ENCODE assay signal across 28 cellular contexts in genomic region chr2:62206024-62206423, GRCh38. TPM values are rescaled to one million over a fixed set of nuclear protein-coding genes. Genes with fewer than 3 reads are reported as not detected.
DNase-seq lines count a peak whose midpoint lies in the region; ATAC-seq, FAIRE-seq and TF ChIP-seq lines count a peak whose summit lies in the region.
"Had no signal": no experiment of that assay in that cellular context is flagged by ENCODE, and none has a peak within 500 bp of the region (broad histone marks: within the 10 kb centered on the region; RNA-seq: fewer than 3 reads in every experiment).

No MANE protein-coding gene starts in this region.

- H3K36me3 Mint-ChIP-seq in MCF 10A (ENCODE audit: insufficient read depth, unreplicated experiment), result peaks cover 6% of the 10 kb centered on the region
- peaks cover 17% of the 10 kb centered on the region for H3K36me3 Mint-ChIP-seq in activated T-helper 17 cell treated with anti-CD3 and anti-CD28 coated beads, Interleukin-2, amount 50 U/mL, for 72 hours (ENCODE audit: low read depth)
- H3K36me3 Mint-ChIP-seq: immature natural killer cell had no signal

- H3K4me2 ChIP-seq in mammary epithelial cell (ENCODE audit: insufficient read depth, low read depth, low read length), result no peak overlapping the region
- H3K4me2 ChIP-seq: KMS-11, smooth muscle cell had no signal

- POLR2A ChIA-PET in MCF 10A (lab: Yijun Ruan, JAX), result no interaction called here

- no peaks in the 10 kb centered on the region for H3K27me3 Mint-ChIP-seq in MCF 10A (ENCODE audit: insufficient read depth, unreplicated experiment)
- no peaks in the 10 kb centered on the region for H3K27me3 Mint-ChIP-seq in activated T-helper 17 cell treated with anti-CD3 and anti-CD28 coated beads, Interleukin-2, amount 50 U/mL, for 72 hours
- H3K27me3 Mint-ChIP-seq: activated B cell treated with CpG ODN at 0.5 μM for 24 hours; stimulated activated naive CD8-positive, alpha-beta T cell treated with anti-CD3 and anti-CD28 coated beads, Interleukin-15, Interleukin-2, amounts not matched to agents 100 ng/mL and 50 ng/mL, for 24 hours had no signal

- H3K27ac Mint-ChIP-seq in MCF 10A (ENCODE audit: low read depth, unreplicated experiment), result peak overlapping the region; percentile 54
- peak overlapping the region; percentile 66 for H3K27ac Mint-ChIP-seq in activated T-helper 17 cell treated with anti-CD3 and anti-CD28 coated beads, Interleukin-2, amount 50 U/mL, for 72 hours
- H3K27ac Mint-ChIP-seq: activated B cell treated with CpG ODN at 0.5 μM for 24 hours; activated T-helper 2 cell treated with anti-CD3 and anti-CD28 coated beads, Interferon-gamma antibody, Interleukin-2, Interleukin-4, amounts not matched to agents 10 μg/mL and 5 μg/mL and 100 μg/mL, durations not matched to agents 14 hours and 24 hours and 36 hours; stimulated activated naive CD8-positive, alpha-beta T cell treated with anti-CD3 and anti-CD28 coated beads, Interleukin-15, Interleukin-2, amounts not matched to agents 100 ng/mL and 50 ng/mL, for 24 hours had no signal

- peaks cover 100% of the 10 kb centered on the region for H3K79me2 ChIP-seq in mammary epithelial cell (ENCODE audit: insufficient read depth, low read length)

- no peak for FAIRE-seq in H54 (lab: Jason Lieb, UNC)
- FAIRE-seq: bronchial epithelial cell, G401.6 had no signal

- H4K20me1 ChIP-seq in mammary epithelial cell (ENCODE audit: insufficient read depth, low read length), result peaks cover 5% of the 10 kb centered on the region

- intact Hi-C loops in MCF 10A (cut with micrococcal nuclease), result no loop called here
- intact Hi-C loops in mammary epithelial cell (cut with micrococcal nuclease), result no loop called here
- intact Hi-C loops in vagina (cut with DNase I), result no loop called here
- intact Hi-C loops in left cardiac atrium (cut with DNase I), result loop anchor here in 1 of 2 donors (10.0 kb wide), 1 partner anchor 89 kb away; no protein-coding TSS in a partner anchor

- CTCF ChIA-PET in MCF 10A (lab: Yijun Ruan, JAX) (no interaction called here), mammary epithelial cell (lab: Charles Lee; ENCODE audit: low non-redundant PET) (no interaction called here)

- peaks cover 20% of the 10 kb centered on the region for H3K4me1 Mint-ChIP-seq in MCF 10A (ENCODE audit: insufficient read depth, unreplicated experiment)
- peaks cover 39% of the 10 kb centered on the region for H3K4me1 Mint-ChIP-seq in activated T-helper 17 cell treated with anti-CD3 and anti-CD28 coated beads, Interleukin-2, amount 50 U/mL, for 72 hours

- no peak overlapping the region for H3K27ac ChIP-seq in mammary epithelial cell (ENCODE audit: insufficient read depth, low read depth, low read length)
- H3K27ac ChIP-seq in layer of hippocampus (ENCODE audit: low read depth, low read length), result peak overlapping the region; percentile 0
- H3K27ac ChIP-seq in vagina, result peak overlapping the region; percentile 32
- H3K27ac ChIP-seq: epithelial cell of prostate, KMS-11, thoracic aorta had no signal

- no peaks in the 10 kb centered on the region for H3K9me3 ChIP-seq in mammary epithelial cell (replicated peaks; ENCODE audit: insufficient read depth, low read length)
- H3K9me3 ChIP-seq in vagina, result no peaks in the 10 kb centered on the region
- H3K9me3 ChIP-seq: right atrium auricular region, thoracic aorta had no signal

- dilution Hi-C loops in mammary epithelial cell (cut with HindIII; ENCODE audit: low sequenced_read_pairs), result no loop called here

- H3K36me3 ChIP-seq in mammary epithelial cell (ENCODE audit: insufficient read depth, low read length), result no peaks in the 10 kb centered on the region
- H3K36me3 ChIP-seq in vagina, result no peaks in the 10 kb centered on the region
- H3K36me3 ChIP-seq: right atrium auricular region, thoracic aorta had no signal

- TF ChIP-seq CTCF in MCF 10A (IDR thresholded peaks at IDR 0.05; ENCODE audit: unreplicated experiment) (no peak), mammary epithelial cell (conservative IDR thresholded peaks at IDR 0.05 in 1 of 2, IDR thresholded peaks at IDR 0.05 in 1 of 2; ENCODE audit: extremely low read depth in 1 of 2, insufficient read depth in 1 of 2, low read depth in 1 of 2, low read length in 2 of 2) (no peak), vagina (IDR thresholded peaks at IDR 0.05) (no peak)

- H3K4me1 ChIP-seq in mammary epithelial cell (ENCODE audit: insufficient read depth, low read length) (no peaks in the 10 kb centered on the region), vagina (peaks cover 47% of the 10 kb centered on the region)

- TF ChIP-seq POLR2A in vagina (IDR thresholded peaks at IDR 0.05), result no peak
- no peak for TF ChIP-seq POLR2A in H54 (IDR thresholded peaks at IDR 0.05; ENCODE audit: low read depth, low read length)

- no peak overlapping the region for H3K4me3 Mint-ChIP-seq in MCF 10A (ENCODE audit: unreplicated experiment)
- H3K4me3 Mint-ChIP-seq in activated T-helper 17 cell treated with anti-CD3 and anti-CD28 coated beads, Interleukin-2, amount 50 U/mL, for 72 hours, result no peak overlapping the region
- H3K4me3 Mint-ChIP-seq: activated B cell treated with CpG ODN at 0.5 μM for 24 hours; H9; immature natural killer cell; stimulated activated naive CD8-positive, alpha-beta T cell treated with anti-CD3 and anti-CD28 coated beads, Interleukin-15, Interleukin-2, amounts not matched to agents 100 ng/mL and 50 ng/mL, for 24 hours had no signal

- in situ Hi-C loops in mammary epithelial cell (cut with MboI; ENCODE audit: low sequenced_read_pairs in 2 of 2), result no loop called here

- no peak overlapping the region for H2AFZ ChIP-seq in mammary epithelial cell (ENCODE audit: low read depth, low read length)

- 100% methylated on average over 4 of the region's 5 CpGs for WGBS in mammary epithelial cell (ENCODE audit: low coverage, missing lambda C conversion rate)

- ATAC-seq in activated T-helper 17 cell treated with anti-CD3 and anti-CD28 coated beads, Interleukin-2, amount 50 U/mL, for 72 hours (replicated peaks), result no peak
- no peak for ATAC-seq in left cardiac atrium

- BruUV-seq in MCF 10A (replicated peaks; lab: Mats Ljungman, UMichigan), result no TSS peak
- no TSS peak for BruUV-seq in mammary epithelial cell (replicated peaks; lab: Mats Ljungman, UMichigan)

- H3K27me3 ChIP-seq in mammary epithelial cell (ENCODE audit: insufficient read depth, low read length) (no peaks in the 10 kb centered on the region), layer of hippocampus (ENCODE audit: control insufficient read depth, insufficient read depth, low read length) (no peaks in the 10 kb centered on the region), vagina (no peaks in the 10 kb centered on the region)
- H3K27me3 ChIP-seq: right atrium auricular region had no signal

- no peak overlapping the region for H3K9ac ChIP-seq in mammary epithelial cell (ENCODE audit: insufficient read depth, low read length)
- H3K9ac ChIP-seq: KMS-11 had no signal

- no peaks in the 10 kb centered on the region for H3K9me3 Mint-ChIP-seq in MCF 10A (ENCODE audit: unreplicated experiment)
- no peaks in the 10 kb centered on the region for H3K9me3 Mint-ChIP-seq in activated T-helper 17 cell treated with anti-CD3 and anti-CD28 coated beads, Interleukin-2, amount 50 U/mL, for 72 hours
- H3K9me3 Mint-ChIP-seq: activated B cell treated with CpG ODN at 0.5 μM for 24 hours; H9; immature natural killer cell; stimulated activated naive CD8-positive, alpha-beta T cell treated with anti-CD3 and anti-CD28 coated beads, Interleukin-15, Interleukin-2, amounts not matched to agents 100 ng/mL and 50 ng/mL, for 24 hours had no signal

- DNase-seq in MCF 10A (ENCODE audit: unreplicated experiment) (no peak), mammary epithelial cell (no peak), vagina (ENCODE audit: extremely low spot score in 2 of 2) (no peak), H54 (ENCODE audit: insufficient read length, low spot score) (no peak), epidermal melanocyte (ENCODE audit: insufficient read length, low spot score) (no peak), left cardiac atrium (no peak)
- DNase-seq: activated B cell treated with CpG ODN at 0.5 μM for 24 hours; activated naive CD4-positive, alpha-beta T cell treated with anti-CD3 and anti-CD28 coated beads, Interleukin-2, amount 50 U/mL, for 16 hours; anterior cingulate cortex; DMS79; H9; hypothalamus; immature natural killer cell; NCI-H1436; NCI-H510A; SIG-M5; SW 1271 had no signal

- H3K4me3 ChIP-seq in mammary epithelial cell (replicated peaks in 1 of 3; ENCODE audit: insufficient read depth in 1 of 3, low read depth in 2 of 3, low read length in 3 of 3), result no peak overlapping the region
- H3K4me3 ChIP-seq in vagina, result no peak overlapping the region
- H3K4me3 ChIP-seq: right atrium auricular region, smooth muscle cell, thoracic aorta had no signal

RNA-seq across cellular contexts. Expression of gene B3GNT2, which starts 10.1 kb away (rescaled TPM):
- total RNA-seq in MCF 10A (2022), result 12.3 and 15.3 TPM in 2 replicates
- total RNA-seq in mammary epithelial cell, result 10 to 100 TPM; 35.2 to 44.8 TPM
- 21.2 TPM for polyA plus RNA-seq in mammary epithelial cell
- 32.4 TPM for polyA minus RNA-seq in mammary epithelial cell
- 10 to 100 TPM; 15.0 to 20.1 TPM for total RNA-seq in activated T-helper 17 cell treated with anti-CD3 and anti-CD28 coated beads, Interleukin-2, amount 50 U/mL, for 72 hours
- 18.9 TPM for total RNA-seq in vagina
- total RNA-seq in left cardiac atrium, result 10 to 100 TPM; 13.4 to 13.8 TPM
